ENCODE assay signal across 8 cellular contexts in genomic region chr6:118618676-118619377, GRCh38. TPM values are rescaled to one million over a fixed set of nuclear protein-coding genes. Genes with fewer than 3 reads are reported as not detected.
DNase-seq lines count a peak whose midpoint lies in the region; ATAC-seq and TF ChIP-seq lines count a peak whose summit lies in the region.

No MANE protein-coding gene starts in this region.

- intact Hi-C loops in natural killer cell (cut with micrococcal nuclease): loop anchor here (1.0 kb wide), 2 partner anchors 335 to 643 kb away; no protein-coding TSS in a partner anchor

- CTCF ChIA-PET in AG04449 (lab: Yijun Ruan, JAX): interaction anchor here (0.6 to 1.1 kb wide), 5 partner anchors 12 to 336 kb away, joined by 3 to 5 read pairs (median 3); no protein-coding TSS in a partner anchor

- DNase-seq in AG04449 (ENCODE audit: low read depth, low spot score) (no peak), NCI-H526 treated with DMSO at 0.1 percent for 48 hours (lab: John Stamatoyannopoulos, UW) (peak; percentile 14), activated T-cell treated with anti-CD3 and anti-CD28 coated beads for 1 hour (ENCODE audit: low read depth) (peak; percentile 61), natural killer cell (peak; percentile 56)
- peak; percentile 41 for DNase-seq in stimulated activated naive CD4-positive, alpha-beta T cell treated with Interleukin-2 at 50 U/mL for 16 hours (lab: John Stamatoyannopoulos, UW)

- POLR2A ChIA-PET in AG04449 (lab: Yijun Ruan, JAX): no interaction called here

- TF ChIP-seq POLR2A in GM18505 (IDR thresholded peaks at IDR 0.05; ENCODE audit: borderline replicate concordance, extremely low read depth, insufficient read depth, insufficient read length): no peak

- peak overlapping the region in 1 of 2 donors; percentile 21 for H3K27ac Mint-ChIP-seq in natural killer cell

- peak; percentile 87 for TF ChIP-seq CTCF in AG04449 (IDR thresholded peaks at IDR 0.05; ENCODE audit: insufficient read depth, low read length, missing control alignments)
- peak; percentile 75 for TF ChIP-seq CTCF in natural killer cell (IDR thresholded peaks at IDR 0.05)

- no peaks in the 10 kb centered on the region for H3K27me3 Mint-ChIP-seq in natural killer cell (ENCODE audit: low read depth in 2 of 2)

- no peak overlapping the region for H3K4me3 ChIP-seq in AG04449 (ENCODE audit: low read depth, low read length)

- peaks cover 47 to 56% of the 10 kb centered on the region in 2 donors for H3K4me1 Mint-ChIP-seq in natural killer cell

- H3K9me3 Mint-ChIP-seq in natural killer cell: no peaks in the 10 kb centered on the region

- H3K36me3 Mint-ChIP-seq in natural killer cell: no peaks in the 10 kb centered on the region

- peak; percentile 81 for ATAC-seq in GM18505 (IDR thresholded peaks at IDR 0.05; ENCODE audit: unreplicated experiment)
- peak; percentile 82 for ATAC-seq in HG03039 (IDR thresholded peaks at IDR 0.05; ENCODE audit: unreplicated experiment)
- peak; percentile 44 for ATAC-seq in esophagus mucosa
- ATAC-seq in natural killer cell: peak; percentile 81 to 98 (median 95)

- no peak overlapping the region for H3K4me3 Mint-ChIP-seq in natural killer cell

RNA-seq across cellular contexts. Expression of gene CEP85L, which starts 32.6 kb away (rescaled TPM):
- total RNA-seq in esophagus mucosa (2.3 TPM), natural killer cell (10 to 100 TPM; 75.0 to 85.2 (median 82.0) TPM)

Comparison
In these comparisons a context has a peak if more than half of its experiments do, and no peak if none do; other contexts are left out.
1. ATAC-seq: peak in every context shown above with its lines; median percentile 95 in natural killer cell; 82 in HG03039; 81 in GM18505; 44 in esophagus mucosa.
2. RNA of gene CEP85L, which starts 32.6 kb away (total RNA-seq): 75.0 to 85.2 TPM in natural killer cell; 2.3 TPM in esophagus mucosa (single experiment); every median in the first group is over 10 times any median in the second.